Comparison of ENCODE assay signal across 8 cellular contexts in the genomic region with DNA sequence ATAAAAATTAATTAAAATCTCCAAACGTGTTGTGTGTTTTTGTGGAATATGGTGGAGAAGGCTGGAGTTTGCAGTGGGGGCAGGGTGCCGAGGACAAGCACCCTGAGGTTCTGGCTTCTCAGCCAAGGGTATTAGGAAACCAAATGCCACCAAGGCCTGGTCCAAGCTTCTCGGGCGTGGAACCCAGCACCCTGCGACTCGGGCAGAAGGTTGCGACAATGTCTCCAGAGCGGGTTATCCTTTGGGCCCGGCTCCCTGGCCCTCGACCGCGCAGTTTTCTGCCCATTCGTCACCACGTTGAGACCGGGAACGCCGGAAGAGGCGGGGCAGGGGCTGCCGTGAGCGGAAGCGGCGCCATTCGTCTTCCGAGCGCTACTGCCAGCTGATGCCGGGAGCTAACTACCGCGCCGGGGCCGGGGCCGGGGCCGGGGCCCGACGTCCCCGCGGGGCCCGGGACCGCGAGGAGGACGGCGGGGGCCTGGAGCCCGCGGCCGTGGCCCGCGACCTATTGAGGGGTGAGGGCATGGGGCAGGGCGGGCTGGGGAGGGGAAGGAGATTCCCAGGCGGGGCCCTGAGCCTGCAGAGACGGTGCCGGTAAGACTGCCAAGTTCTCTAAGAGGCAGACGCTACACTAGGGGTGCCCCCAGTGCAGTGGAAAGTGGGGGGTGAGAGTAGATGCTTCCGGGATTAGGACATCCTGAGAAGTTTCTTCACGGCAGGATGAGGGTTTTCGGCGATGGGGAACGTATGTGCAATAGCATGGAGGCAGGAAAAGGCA. TPM values are rescaled to one million over a fixed set of nuclear protein-coding genes. Genes with fewer than 3 reads are reported as not detected.
A peak's percentile ranks its signal among the peaks of the same experiment; 100 is the strongest.
DNase-seq lines count a peak whose midpoint lies in the region; ATAC-seq and TF ChIP-seq lines count a peak whose summit lies in the region.

A gene with protein sequence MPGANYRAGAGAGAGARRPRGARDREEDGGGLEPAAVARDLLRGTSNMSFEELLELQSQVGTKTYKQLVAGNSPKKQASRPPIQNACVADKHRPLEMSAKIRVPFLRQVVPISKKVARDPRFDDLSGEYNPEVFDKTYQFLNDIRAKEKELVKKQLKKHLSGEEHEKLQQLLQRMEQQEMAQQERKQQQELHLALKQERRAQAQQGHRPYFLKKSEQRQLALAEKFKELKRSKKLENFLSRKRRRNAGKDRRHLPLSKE (plus strand): TSS at position 354 of the 778 bp plus-strand sequence. CDS start 32 bp downstream, at position 386.

- H3K4me1 Mint-ChIP-seq in naive thymus-derived CD4-positive, alpha-beta T cell = peaks cover 23 to 60% (median 41%) of the 10 kb centered on the region in 7 donors
- H3K4me1 Mint-ChIP-seq in stimulated activated memory B cell treated with anti-CD40 and anti-IgM and Interleukin-4, amounts not matched to agents 10 μg/mL and 1 μg/mL and 100 μg/mL, for 72 hours = peaks cover 43% of the 10 kb centered on the region

- peak; percentile 86 for DNase-seq in RKO (ENCODE audit: low spot score)
- DNase-seq in activated T-helper 1 cell treated with anti-CD3 and anti-CD28 coated beads, Interleukin-2, amount 50 U/mL, for 16 hours (ENCODE audit: low read depth in 1 of 2, low spot score in 1 of 2) = peak; percentile 33 to 66
- DNase-seq in fibroblast of lung (ENCODE audit: low read depth in 2 of 2) = peak; percentile 66 to 67
- peak; percentile 33 to 76 (median 51) for DNase-seq in naive thymus-derived CD4-positive, alpha-beta T cell

- no peaks in the 10 kb centered on the region for H3K27me3 ChIP-seq in HUES64 (ENCODE audit: insufficient read depth, low read length)
- no peaks in the 10 kb centered on the region for H3K27me3 ChIP-seq in fibroblast of lung (ENCODE audit: control insufficient read depth, insufficient read depth, low read length)
- H3K27me3 ChIP-seq in naive thymus-derived CD4-positive, alpha-beta T cell (ENCODE audit: control insufficient read depth in 2 of 2, insufficient read depth in 2 of 2, low read length in 2 of 2) = no peaks in the 10 kb centered on the region

- H3K9me3 ChIP-seq in HUES64 (ENCODE audit: insufficient read depth, low read depth, low read length) = no peaks in the 10 kb centered on the region
- no peaks in the 10 kb centered on the region for H3K9me3 ChIP-seq in fibroblast of lung (ENCODE audit: control insufficient read depth, insufficient read depth, low read depth, low read length)
- no peaks in the 10 kb centered on the region for H3K9me3 ChIP-seq in naive thymus-derived CD4-positive, alpha-beta T cell (ENCODE audit: control insufficient read depth in 2 of 3, low read length in 3 of 3)

- H3K4me3 Mint-ChIP-seq in naive thymus-derived CD4-positive, alpha-beta T cell = peak within 1 kb of the TSS; percentile 95 to 99 (median 98)
- H3K4me3 Mint-ChIP-seq in stimulated activated memory B cell treated with anti-CD40 and anti-IgM and Interleukin-4, amounts not matched to agents 10 μg/mL and 1 μg/mL and 100 μg/mL, for 72 hours = peak within 1 kb of the TSS; percentile 99

- POLR2A ChIA-PET in naive thymus-derived CD4-positive, alpha-beta T cell (lab: Charles Lee) = interaction anchor here (0.6 to 4.8 kb wide), 11 partner anchors 10 to 131 kb away, joined by 3 to 31 read pairs (median 4); a partner anchor contains a TSS

- peaks cover 8 to 43% (median 21%) of the 10 kb centered on the region in 5 donors for H3K36me3 Mint-ChIP-seq in naive thymus-derived CD4-positive, alpha-beta T cell
- H3K36me3 Mint-ChIP-seq in stimulated activated memory B cell treated with anti-CD40 and anti-IgM and Interleukin-4, amounts not matched to agents 10 μg/mL and 1 μg/mL and 100 μg/mL, for 72 hours = peaks cover 53% of the 10 kb centered on the region

- CTCF ChIA-PET in naive thymus-derived CD4-positive, alpha-beta T cell (lab: Charles Lee) = interaction anchor here (0.6 to 1.0 kb wide), 3 partner anchors 23 to 124 kb away, joined by 3 to 4 read pairs (median 3); a partner anchor contains a TSS

- H3K4me1 ChIP-seq in HUES64 (ENCODE audit: insufficient read depth, low read length) (no peaks in the 10 kb centered on the region), fibroblast of lung (ENCODE audit: control insufficient read depth, extremely low read depth, insufficient read depth, low read length) (peaks cover 13% of the 10 kb centered on the region)
- H3K4me1 ChIP-seq in naive thymus-derived CD4-positive, alpha-beta T cell (ENCODE audit: control insufficient read depth in 2 of 2, insufficient read depth in 2 of 2, low read length in 2 of 2) = peaks cover 11 to 19% of the 10 kb centered on the region in 2 donors

- peak within 1 kb of the TSS; percentile 79 for H3K4me2 ChIP-seq in fibroblast of lung (ENCODE audit: extremely low read depth, insufficient read depth, low read length)

- H3K79me2 ChIP-seq in fibroblast of lung (ENCODE audit: control insufficient read depth, insufficient read depth, low read length) = peaks cover 46% of the 10 kb centered on the region

- H3K36me3 ChIP-seq in HUES64 (ENCODE audit: insufficient read depth, low read length) (peaks cover 64% of the 10 kb centered on the region), fibroblast of lung (ENCODE audit: control insufficient read depth, insufficient read depth, low read length) (peaks cover 38% of the 10 kb centered on the region)
- H3K36me3 ChIP-seq in naive thymus-derived CD4-positive, alpha-beta T cell (ENCODE audit: control insufficient read depth in 2 of 3, insufficient read depth in 3 of 3, low read length in 3 of 3) = peaks cover 11 to 55% (median 18%) of the 10 kb centered on the region in 3 experiments

- no peak for TF ChIP-seq CTCF in C4-2B (conservative IDR thresholded peaks at IDR 0.05)
- no peak for TF ChIP-seq CTCF in fibroblast of lung (conservative IDR thresholded peaks at IDR 0.05 in 1 of 2, IDR thresholded peaks at IDR 0.05 in 1 of 2; ENCODE audit: low read depth in 1 of 2, low read length in 2 of 2)

- WGBS in HUES64 = 2% methylated on average over 56 of the region's 56 CpGs

- peak within 1 kb of the TSS; percentile 100 for H3K4me3 ChIP-seq in HUES64 (ENCODE audit: low read length)
- peak within 1 kb of the TSS; percentile 50 to 99 (median 90) for H3K4me3 ChIP-seq in fibroblast of lung (replicated peaks in 1 of 4; ENCODE audit: control extremely low read depth in 1 of 4, insufficient read depth in 1 of 4, low read depth in 3 of 4, low read length in 4 of 4)
- peak within 1 kb of the TSS; percentile 89 for H3K4me3 ChIP-seq in naive thymus-derived CD4-positive, alpha-beta T cell (ENCODE audit: low read length)

- H3K27ac ChIP-seq in C4-2B (peak within 1 kb of the TSS; percentile 95), HUES64 (ENCODE audit: low read depth, low read length) (peak within 1 kb of the TSS; percentile 91), fibroblast of lung (ENCODE audit: insufficient read depth, low read length) (peak within 1 kb of the TSS; percentile 78)
- H3K27ac ChIP-seq in naive thymus-derived CD4-positive, alpha-beta T cell (ENCODE audit: low read depth, low read length) = peak within 1 kb of the TSS; percentile 81

- H2AFZ ChIP-seq in fibroblast of lung (ENCODE audit: low read length) = peak within 1 kb of the TSS; percentile 76

- peak; percentile 87 for ATAC-seq in GM19438 (IDR thresholded peaks at IDR 0.05; ENCODE audit: low read depth, unreplicated experiment)
- peak; percentile 88 for ATAC-seq in naive thymus-derived CD4-positive, alpha-beta T cell
- ATAC-seq in stimulated activated memory B cell treated with anti-CD40 and anti-IgM and Interleukin-4, amounts not matched to agents 10 μg/mL and 1 μg/mL and 100 μg/mL, for 72 hours = peak; percentile 92

- peak within 1 kb of the TSS; percentile 74 to 97 (median 93) for H3K27ac Mint-ChIP-seq in naive thymus-derived CD4-positive, alpha-beta T cell
- H3K27ac Mint-ChIP-seq in stimulated activated memory B cell treated with anti-CD40 and anti-IgM and Interleukin-4, amounts not matched to agents 10 μg/mL and 1 μg/mL and 100 μg/mL, for 72 hours = peak within 1 kb of the TSS; percentile 96

- no peaks in the 10 kb centered on the region for H3K27me3 Mint-ChIP-seq in naive thymus-derived CD4-positive, alpha-beta T cell
- no peaks in the 10 kb centered on the region for H3K27me3 Mint-ChIP-seq in stimulated activated memory B cell treated with anti-CD40 and anti-IgM and Interleukin-4, amounts not matched to agents 10 μg/mL and 1 μg/mL and 100 μg/mL, for 72 hours

- no peaks in the 10 kb centered on the region for H3K9me3 Mint-ChIP-seq in naive thymus-derived CD4-positive, alpha-beta T cell
- H3K9me3 Mint-ChIP-seq in stimulated activated memory B cell treated with anti-CD40 and anti-IgM and Interleukin-4, amounts not matched to agents 10 μg/mL and 1 μg/mL and 100 μg/mL, for 72 hours = no peaks in the 10 kb centered on the region

- intact Hi-C loops in naive thymus-derived CD4-positive, alpha-beta T cell (cut with micrococcal nuclease) = loop anchor here (1.0 to 2.0 kb wide), 5 partner anchors 7 to 120 kb away; a partner anchor contains a TSS

- H4K20me1 ChIP-seq in fibroblast of lung (ENCODE audit: control insufficient read depth, extremely low read depth, insufficient read depth, low read length) = no peaks in the 10 kb centered on the region

- peak within 1 kb of the TSS; percentile 99 for H3K9ac ChIP-seq in HUES64 (ENCODE audit: low read depth, low read length)
- peak within 1 kb of the TSS; percentile 76 for H3K9ac ChIP-seq in fibroblast of lung (ENCODE audit: insufficient read depth, low read length)

RNA-seq across cellular contexts. Expression of the gene that starts here (rescaled TPM):
- polyA plus RNA-seq in HUES64 (2013, experiment 1 of 2) = 116 TPM
- 102 TPM for polyA plus RNA-seq in HUES64 (2013, experiment 2 of 2)
- total RNA-seq in fibroblast of lung = 72.4 and 73.0 TPM in 2 replicates
- polyA plus RNA-seq in fibroblast of lung = 88.0 and 110 TPM in 2 replicates
- polyA plus RNA-seq in fibroblast of lung (2012) = 86.4 and 113 TPM in 2 replicates
- 20.4 and 32.4 TPM in 2 replicates for polyA minus RNA-seq in fibroblast of lung (ENCODE audit: low replicate concordance)
- total RNA-seq in naive thymus-derived CD4-positive, alpha-beta T cell = 10 to 100 TPM; 25.4 to 66.3 (median 48.4) TPM
- 10 to 100 TPM; 56.0 to 89.6 TPM for polyA plus RNA-seq in naive thymus-derived CD4-positive, alpha-beta T cell

Comparison
In these comparisons a context has a peak if more than half of its experiments do, and no peak if none do; other contexts are left out.
1. Peak in every context shown above with its lines: DNase-seq, ATAC-seq, H3K4me3 ChIP-seq and H3K27ac ChIP-seq.